ENCODE assay signal across 1 cellular context in the genomic region with DNA sequence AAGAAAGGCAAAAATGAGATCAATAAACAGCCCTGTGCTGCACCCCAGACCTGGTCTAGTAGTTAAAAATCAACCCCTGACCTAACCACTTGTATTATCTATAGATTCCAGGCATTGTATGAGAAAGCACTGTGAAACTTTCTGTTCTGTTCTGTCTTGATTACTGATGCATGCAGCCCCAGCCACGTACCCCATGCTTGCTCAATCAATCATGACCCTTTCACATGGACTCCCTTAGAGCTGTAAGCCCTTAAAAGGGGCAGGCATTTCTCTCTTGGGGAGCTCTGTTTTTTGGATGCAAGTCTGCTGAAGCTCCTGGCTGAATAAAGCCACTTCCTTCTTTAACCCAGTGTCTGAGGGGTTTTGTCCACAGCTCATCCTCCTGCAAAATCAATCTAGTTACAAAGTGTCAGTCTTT.
TF ChIP-seq lines count a peak whose summit lies in the region.

No MANE protein-coding gene starts in this region.

TF ChIP-seq in K562, 482 proteins besides CTCF, POLR2A, EP300 and RAD21 (continued from another document and continues in another):
- TF ChIP-seq BHLHE40 (IDR thresholded peaks at IDR 0.05; ENCODE audit: low read length) (peak; percentile 25; the same call in 1 of the 2 replicates), RBBP5 (IDR thresholded peaks at IDR 0.05; ENCODE audit: borderline replicate concordance, insufficient read depth, low read length, poor library complexity, severe bottlenecking) (no peak), ZNF347 (CRISPR knock-in tag; IDR thresholded peaks at IDR 0.05; ENCODE audit: low read depth) (no peak), CBFB (CRISPR knock-in tag; IDR thresholded peaks at IDR 0.05) (no peak), ZNF408 (CRISPR knock-in tag; IDR thresholded peaks at IDR 0.05; ENCODE audit: low read depth) (no peak), TEAD1 (CRISPR knock-in tag; IDR thresholded peaks at IDR 0.05) (peak; percentile 69 to 73; a peak in 3 of 4 replicates), ZNF175 (CRISPR knock-in tag; IDR thresholded peaks at IDR 0.05; ENCODE audit: low read depth) (peak; percentile 92), ZNF263 (CRISPR knock-in tag; IDR thresholded peaks at IDR 0.05; ENCODE audit: borderline replicate concordance) (no peak), ELF1 (tag; IDR thresholded peaks at IDR 0.05) (no peak), HMBOX1 (IDR thresholded peaks at IDR 0.05) (peak; percentile 56; the same call in 1 of the 2 replicates), NFE2 (IDR thresholded peaks at IDR 0.05; ENCODE audit: low read depth) (peak; percentile 75), NONO (IDR thresholded peaks at IDR 0.05; ENCODE audit: low read depth in 2 of 2, low read length in 1 of 2) (no peak), ETS2 (tag; IDR thresholded peaks at IDR 0.05; ENCODE audit: borderline replicate concordance, poor library complexity, severe bottlenecking) (no peak), PTTG1 (tag; IDR thresholded peaks at IDR 0.05; ENCODE audit: low read depth) (no peak), HDGF (IDR thresholded peaks at IDR 0.05) (no peak), SRF (CRISPR knock-in tag; IDR thresholded peaks at IDR 0.05) (peak; percentile 70 to 96; a peak in 3 of 4 replicates), ARID3A (IDR thresholded peaks at IDR 0.05; ENCODE audit: borderline replicate concordance, low read depth, low read length) (no peak), LEF1 (IDR thresholded peaks at IDR 0.05) (peak; percentile 89), CREBBP (IDR thresholded peaks at IDR 0.05; ENCODE audit: low read depth, low read length) (no peak), ZNF224 (CRISPR knock-in tag; IDR thresholded peaks at IDR 0.05) (no peak), ARID2 (IDR thresholded peaks at IDR 0.05) (no peak), NFXL1 (CRISPR knock-in tag; IDR thresholded peaks at IDR 0.05) (no peak), ZNF766 (CRISPR knock-in tag; conservative IDR thresholded peaks at IDR 0.05) (peak; percentile 97), HDAC8 (tag; IDR thresholded peaks at IDR 0.05) (no peak), HNRNPK (IDR thresholded peaks at IDR 0.05; ENCODE audit: low read depth, low read length, poor library complexity, severe bottlenecking) (no peak), ZNF764 (CRISPR knock-in tag; IDR thresholded peaks at IDR 0.05; ENCODE audit: low read depth) (no peak), SRSF3 (IDR thresholded peaks at IDR 0.05; ENCODE audit: insufficient read depth, low read length) (no peak), DLX4 (CRISPR knock-in tag; IDR thresholded peaks at IDR 0.05) (no peak), ZNF586 (CRISPR knock-in tag; conservative IDR thresholded peaks at IDR 0.05) (no peak), NCOR1 (IDR thresholded peaks at IDR 0.05) (peak; percentile 95), ZNF583 (CRISPR knock-in tag; IDR thresholded peaks at IDR 0.05) (peak; percentile 31; the same call in 1 of the 2 replicates), ZC3H4 (CRISPR knock-in tag; IDR thresholded peaks at IDR 0.05; ENCODE audit: borderline replicate concordance) (no peak), TEAD4 (IDR thresholded peaks at IDR 0.05; ENCODE audit: low read length) (peak; percentile 97), TEAD4 (CRISPR knock-in tag; IDR thresholded peaks at IDR 0.05; ENCODE audit: borderline replicate concordance) (no peak), MYC (IDR thresholded peaks at IDR 0.05; ENCODE audit: low read depth, low read length) (peak; percentile 44; the same call in 1 of the 2 replicates), MYC (CRISPR knock-in tag; IDR thresholded peaks at IDR 0.05; ENCODE audit: borderline replicate concordance, low read depth) (no peak), ZNF707 (CRISPR knock-in tag; conservative IDR thresholded peaks at IDR 0.05) (no peak), CCAR2 (IDR thresholded peaks at IDR 0.05; ENCODE audit: low read depth, low read length) (no peak), ZNF512 (tag; IDR thresholded peaks at IDR 0.05) (no peak), MECOM (CRISPR knock-in tag; IDR thresholded peaks at IDR 0.05) (no peak), GMEB1 (CRISPR knock-in tag; IDR thresholded peaks at IDR 0.05) (no peak), DNMT1 (IDR thresholded peaks at IDR 0.05) (no peak), FOXP1 (CRISPR knock-in tag; IDR thresholded peaks at IDR 0.05) (no peak), ZNF79 (CRISPR knock-in tag; IDR thresholded peaks at IDR 0.05; ENCODE audit: low read depth) (no peak), NUFIP1 (IDR thresholded peaks at IDR 0.05; ENCODE audit: partially characterized antibody) (no peak), KHSRP (IDR thresholded peaks at IDR 0.05) (peak; percentile 49; the same call in 1 of the 2 replicates)
- TF ChIP-seq, protein P1, sequence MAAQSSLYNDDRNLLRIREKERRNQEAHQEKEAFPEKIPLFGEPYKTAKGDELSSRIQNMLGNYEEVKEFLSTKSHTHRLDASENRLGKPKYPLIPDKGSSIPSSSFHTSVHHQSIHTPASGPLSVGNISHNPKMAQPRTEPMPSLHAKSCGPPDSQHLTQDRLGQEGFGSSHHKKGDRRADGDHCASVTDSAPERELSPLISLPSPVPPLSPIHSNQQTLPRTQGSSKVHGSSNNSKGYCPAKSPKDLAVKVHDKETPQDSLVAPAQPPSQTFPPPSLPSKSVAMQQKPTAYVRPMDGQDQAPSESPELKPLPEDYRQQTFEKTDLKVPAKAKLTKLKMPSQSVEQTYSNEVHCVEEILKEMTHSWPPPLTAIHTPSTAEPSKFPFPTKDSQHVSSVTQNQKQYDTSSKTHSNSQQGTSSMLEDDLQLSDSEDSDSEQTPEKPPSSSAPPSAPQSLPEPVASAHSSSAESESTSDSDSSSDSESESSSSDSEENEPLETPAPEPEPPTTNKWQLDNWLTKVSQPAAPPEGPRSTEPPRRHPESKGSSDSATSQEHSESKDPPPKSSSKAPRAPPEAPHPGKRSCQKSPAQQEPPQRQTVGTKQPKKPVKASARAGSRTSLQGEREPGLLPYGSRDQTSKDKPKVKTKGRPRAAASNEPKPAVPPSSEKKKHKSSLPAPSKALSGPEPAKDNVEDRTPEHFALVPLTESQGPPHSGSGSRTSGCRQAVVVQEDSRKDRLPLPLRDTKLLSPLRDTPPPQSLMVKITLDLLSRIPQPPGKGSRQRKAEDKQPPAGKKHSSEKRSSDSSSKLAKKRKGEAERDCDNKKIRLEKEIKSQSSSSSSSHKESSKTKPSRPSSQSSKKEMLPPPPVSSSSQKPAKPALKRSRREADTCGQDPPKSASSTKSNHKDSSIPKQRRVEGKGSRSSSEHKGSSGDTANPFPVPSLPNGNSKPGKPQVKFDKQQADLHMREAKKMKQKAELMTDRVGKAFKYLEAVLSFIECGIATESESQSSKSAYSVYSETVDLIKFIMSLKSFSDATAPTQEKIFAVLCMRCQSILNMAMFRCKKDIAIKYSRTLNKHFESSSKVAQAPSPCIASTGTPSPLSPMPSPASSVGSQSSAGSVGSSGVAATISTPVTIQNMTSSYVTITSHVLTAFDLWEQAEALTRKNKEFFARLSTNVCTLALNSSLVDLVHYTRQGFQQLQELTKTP (IDR thresholded peaks at IDR 0.05; ENCODE audit: low read depth in 1 of 2, partially characterized antibody in 2 of 2), result peak in 1 of 2 experiments; percentile 84
- TF ChIP-seq, protein P2, sequence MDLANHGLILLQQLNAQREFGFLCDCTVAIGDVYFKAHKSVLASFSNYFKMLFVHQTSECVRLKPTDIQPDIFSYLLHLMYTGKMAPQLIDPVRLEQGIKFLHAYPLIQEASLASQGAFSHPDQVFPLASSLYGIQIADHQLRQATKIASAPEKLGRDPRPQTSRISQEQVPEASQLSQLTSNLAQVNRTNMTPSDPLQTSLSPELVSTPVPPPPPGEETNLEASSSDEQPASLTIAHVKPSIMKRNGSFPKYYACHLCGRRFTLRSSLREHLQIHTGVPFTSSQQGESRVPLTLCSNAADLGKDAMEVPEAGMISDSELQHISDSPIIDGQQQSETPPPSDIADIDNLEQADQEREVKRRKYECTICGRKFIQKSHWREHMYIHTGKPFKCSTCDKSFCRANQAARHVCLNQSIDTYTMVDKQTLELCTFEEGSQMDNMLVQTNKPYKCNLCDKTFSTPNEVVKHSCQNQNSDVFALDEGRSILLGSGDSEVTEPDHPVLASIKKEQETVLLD (IDR thresholded peaks at IDR 0.05), result 0 out of 2 replicates have a peak, but pooled peaks have one; percentile 49
- TF ChIP-seq, protein P3, sequence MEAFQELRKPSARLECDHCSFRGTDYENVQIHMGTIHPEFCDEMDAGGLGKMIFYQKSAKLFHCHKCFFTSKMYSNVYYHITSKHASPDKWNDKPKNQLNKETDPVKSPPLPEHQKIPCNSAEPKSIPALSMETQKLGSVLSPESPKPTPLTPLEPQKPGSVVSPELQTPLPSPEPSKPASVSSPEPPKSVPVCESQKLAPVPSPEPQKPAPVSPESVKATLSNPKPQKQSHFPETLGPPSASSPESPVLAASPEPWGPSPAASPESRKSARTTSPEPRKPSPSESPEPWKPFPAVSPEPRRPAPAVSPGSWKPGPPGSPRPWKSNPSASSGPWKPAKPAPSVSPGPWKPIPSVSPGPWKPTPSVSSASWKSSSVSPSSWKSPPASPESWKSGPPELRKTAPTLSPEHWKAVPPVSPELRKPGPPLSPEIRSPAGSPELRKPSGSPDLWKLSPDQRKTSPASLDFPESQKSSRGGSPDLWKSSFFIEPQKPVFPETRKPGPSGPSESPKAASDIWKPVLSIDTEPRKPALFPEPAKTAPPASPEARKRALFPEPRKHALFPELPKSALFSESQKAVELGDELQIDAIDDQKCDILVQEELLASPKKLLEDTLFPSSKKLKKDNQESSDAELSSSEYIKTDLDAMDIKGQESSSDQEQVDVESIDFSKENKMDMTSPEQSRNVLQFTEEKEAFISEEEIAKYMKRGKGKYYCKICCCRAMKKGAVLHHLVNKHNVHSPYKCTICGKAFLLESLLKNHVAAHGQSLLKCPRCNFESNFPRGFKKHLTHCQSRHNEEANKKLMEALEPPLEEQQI (IDR thresholded peaks at IDR 0.05), result peak; percentile 86; the same call in 1 of the 2 replicates
- TF ChIP-seq, protein P4, sequence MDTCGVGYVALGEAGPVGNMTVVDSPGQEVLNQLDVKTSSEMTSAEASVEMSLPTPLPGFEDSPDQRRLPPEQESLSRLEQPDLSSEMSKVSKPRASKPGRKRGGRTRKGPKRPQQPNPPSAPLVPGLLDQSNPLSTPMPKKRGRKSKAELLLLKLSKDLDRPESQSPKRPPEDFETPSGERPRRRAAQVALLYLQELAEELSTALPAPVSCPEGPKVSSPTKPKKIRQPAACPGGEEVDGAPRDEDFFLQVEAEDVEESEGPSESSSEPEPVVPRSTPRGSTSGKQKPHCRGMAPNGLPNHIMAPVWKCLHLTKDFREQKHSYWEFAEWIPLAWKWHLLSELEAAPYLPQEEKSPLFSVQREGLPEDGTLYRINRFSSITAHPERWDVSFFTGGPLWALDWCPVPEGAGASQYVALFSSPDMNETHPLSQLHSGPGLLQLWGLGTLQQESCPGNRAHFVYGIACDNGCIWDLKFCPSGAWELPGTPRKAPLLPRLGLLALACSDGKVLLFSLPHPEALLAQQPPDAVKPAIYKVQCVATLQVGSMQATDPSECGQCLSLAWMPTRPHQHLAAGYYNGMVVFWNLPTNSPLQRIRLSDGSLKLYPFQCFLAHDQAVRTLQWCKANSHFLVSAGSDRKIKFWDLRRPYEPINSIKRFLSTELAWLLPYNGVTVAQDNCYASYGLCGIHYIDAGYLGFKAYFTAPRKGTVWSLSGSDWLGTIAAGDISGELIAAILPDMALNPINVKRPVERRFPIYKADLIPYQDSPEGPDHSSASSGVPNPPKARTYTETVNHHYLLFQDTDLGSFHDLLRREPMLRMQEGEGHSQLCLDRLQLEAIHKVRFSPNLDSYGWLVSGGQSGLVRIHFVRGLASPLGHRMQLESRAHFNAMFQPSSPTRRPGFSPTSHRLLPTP (IDR thresholded peaks at IDR 0.05; ENCODE audit: borderline replicate concordance, extremely low read depth, insufficient read length), result no peak
